18 cellular contexts compared by ENCODE assay signal in genomic region chr3:138829886-138830510, GRCh38.
"Had no signal": no experiment of that assay in that cellular context is flagged by ENCODE, and none has a peak within 500 bp of the region (broad histone marks: within the 10 kb centered on the region; RNA-seq: fewer than 3 reads in every experiment).

No MANE protein-coding gene starts in this region.

- H3K27ac Mint-ChIP-seq: activated CD4-positive, alpha-beta T cell treated with anti-CD3 and anti-CD28 coated beads, Interleukin-2, amount 10 ng/mL, durations not matched to agents 7 days and 5 days; activated naive CD4-positive, alpha-beta T cell treated with anti-CD3 and anti-CD28 coated beads, Interleukin-2, amount 50 U/mL, for 72 hours; activated T-helper 2 cell treated with anti-CD3 and anti-CD28 coated beads, Interferon-gamma antibody, Interleukin-2, Interleukin-4, amounts not matched to agents 10 μg/mL and 5 μg/mL and 100 μg/mL, durations not matched to agents 14 hours and 24 hours and 36 hours; mesothelial cell of epicardium had no signal

- H3K4me3 ChIP-seq: cardiac muscle cell, dorsolateral prefrontal cortex, gastroesophageal sphincter, heart right ventricle, lower lobe of right lung, tibial artery, uterus had no signal

- H3K9ac ChIP-seq: parathyroid adenoma had no signal

- H3K4me1 ChIP-seq: parathyroid adenoma had no signal

- H3K9me3 ChIP-seq: gastroesophageal sphincter, lower lobe of right lung, tibial artery, uterus had no signal

- H3K27ac ChIP-seq: cardiac muscle cell, dorsolateral prefrontal cortex, gastroesophageal sphincter, heart right ventricle, lower lobe of right lung, parathyroid adenoma, tibial artery, uterus had no signal

- H3K27me3 Mint-ChIP-seq: activated CD4-positive, alpha-beta T cell treated with anti-CD3 and anti-CD28 coated beads, Interleukin-2, amount 10 ng/mL, durations not matched to agents 7 days and 5 days had no signal

- DNase-seq: activated CD4-positive, alpha-beta T cell treated with anti-CD3 and anti-CD28 coated beads, Interleukin-2, amount 10 ng/mL, durations not matched to agents 7 days and 5 days; activated CD8-positive, alpha-beta memory T cell treated with anti-CD3 and anti-CD28 coated beads, Interleukin-2, amount 50 U/mL, for 48 hours; dorsolateral prefrontal cortex; heart right ventricle; left colon; lower lobe of right lung; retina; stimulated activated CD4-positive, alpha-beta T cell treated with anti-CD3 and anti-CD28 coated beads, Interleukin-15, amount 100 ng/mL, for 24 hours; stimulated activated CD4-positive, alpha-beta T cell treated with anti-CD3 and anti-CD28 coated beads, Interleukin-4, amount 100 ng/mL, for 24 hours; stimulated activated naive CD4-positive, alpha-beta T cell; tibial artery; uterus had no signal

- H3K9me3 Mint-ChIP-seq: activated T-helper 2 cell treated with anti-CD3 and anti-CD28 coated beads, Interferon-gamma antibody, Interleukin-2, Interleukin-4, amounts not matched to agents 10 μg/mL and 5 μg/mL and 100 μg/mL, durations not matched to agents 14 hours and 24 hours and 36 hours; mesothelial cell of epicardium had no signal

- H3K36me3 ChIP-seq: cardiac muscle cell, uterus had no signal

- H3K4me3 Mint-ChIP-seq: activated CD4-positive, alpha-beta T cell treated with anti-CD3 and anti-CD28 coated beads, Interleukin-2, amount 10 ng/mL, durations not matched to agents 7 days and 5 days; mesothelial cell of epicardium had no signal

- H3K27me3 ChIP-seq: cardiac muscle cell, dorsolateral prefrontal cortex, gastroesophageal sphincter, heart right ventricle, tibial artery, uterus had no signal

- ATAC-seq: activated naive CD4-positive, alpha-beta T cell treated with anti-CD3 and anti-CD28 coated beads, Interleukin-2, amount 50 U/mL, for 72 hours; gastroesophageal sphincter; heart right ventricle; left colon; lower lobe of right lung had no signal
